Comparison of ENCODE assay signal across 8 cellular contexts in genomic region chr3:66498718-66499611, GRCh38. TPM values are rescaled to one million over a fixed set of nuclear protein-coding genes. Genes with fewer than 3 reads are reported as not detected.
DNase-seq lines count a peak whose midpoint lies in the region; ATAC-seq and TF ChIP-seq lines count a peak whose summit lies in the region.

No MANE protein-coding gene starts in this region.

- H3K4me1 ChIP-seq in SJCRH30: peaks cover 14% of the 10 kb centered on the region; the same call in 1 of the 2 replicates

- TF ChIP-seq CTCF in fibroblast of pulmonary artery (IDR thresholded peaks at IDR 0.05; ENCODE audit: low read length, missing control alignments): no peak

- no peaks in the 10 kb centered on the region for H3K36me3 ChIP-seq in SJCRH30

- H3K27me3 ChIP-seq in SJCRH30: no peaks in the 10 kb centered on the region

- H3K4me3 ChIP-seq in SJCRH30: peak overlapping the region; percentile 87
- H3K4me3 ChIP-seq in fibroblast of pulmonary artery (replicated peaks; ENCODE audit: low read depth, low read length): peak overlapping the region; percentile 80

- H3K9me3 ChIP-seq in SJCRH30 (replicated peaks): no peaks in the 10 kb centered on the region

- H3K27ac ChIP-seq in SJCRH30: no peak overlapping the region

- ATAC-seq in HG02870 (IDR thresholded peaks at IDR 0.05; ENCODE audit: unreplicated experiment) (no peak), HG02798 (IDR thresholded peaks at IDR 0.05; ENCODE audit: poor library complexity, unreplicated experiment) (no peak)

- DNase-seq in GM03348 (ENCODE audit: low spot score) (peak; percentile 13), SJCRH30 (peak; percentile 2 to 17), fibroblast of pulmonary artery (ENCODE audit: low read depth) (no peak), retina (peak; percentile 47), HT-29 (ENCODE audit: low spot score) (no peak), HuH-7 (ENCODE audit: low spot score) (no peak)

RNA-seq across cellular contexts. Expression of gene LRIG1, which starts 1.9 kb away (rescaled TPM):
- total RNA-seq in SJCRH30 (2014; rRNA removed; shearing (Covaris generic)): 16.9 and 17.4 TPM in 2 replicates
- total RNA-seq in HT-29 (2014; rRNA removed; shearing (Covaris generic)): 24.0 and 25.2 TPM in 2 replicates

Comparison
In these comparisons a context has a peak if more than half of its experiments do, and no peak if none do; other contexts are left out.
1. DNase-seq: peak in GM03348 (single experiment), SJCRH30 (2 of 2) and retina (single experiment); none in fibroblast of pulmonary artery (single experiment), HT-29 (single experiment) and HuH-7 (single experiment).